Comparison of ENCODE assay signal across 4 cellular contexts in the genomic region with DNA sequence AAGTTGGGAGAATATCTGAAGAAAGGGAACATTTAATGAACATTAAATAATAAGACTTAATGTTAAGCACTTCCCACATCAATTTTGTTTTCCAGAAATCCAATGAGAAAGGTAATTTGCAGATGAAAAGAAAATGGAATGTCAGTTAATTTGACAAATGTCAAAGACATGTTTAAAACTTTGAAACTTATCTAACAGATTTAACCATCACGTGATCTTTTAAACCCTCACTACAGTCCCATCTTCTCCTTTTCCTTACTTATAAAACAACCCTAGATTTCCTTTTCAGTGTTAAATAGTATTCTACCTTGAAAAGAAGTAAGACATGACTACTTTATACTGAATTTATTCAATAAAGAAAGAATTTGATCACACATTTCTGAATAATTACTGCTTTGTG.
TF ChIP-seq lines count a peak whose summit lies in the region.

No MANE protein-coding gene starts in this region.

TF ChIP-seq in HepG2, 621 proteins besides CTCF, POLR2A, EP300 and RAD21:
- TF ChIP-seq RAD51 (IDR thresholded peaks at IDR 0.05; ENCODE audit: borderline replicate concordance), result peak; percentile 59; the same call in 1 of the 2 replicates
- TF ChIP-seq GTF2F1 (IDR thresholded peaks at IDR 0.05; ENCODE audit: low read length), result no peak

TF ChIP-seq in HCT116, 20 proteins besides CTCF, POLR2A, EP300 and RAD21:
- TF ChIP-seq CBX3 (IDR thresholded peaks at IDR 0.05; ENCODE audit: low read depth), result no peak

TF ChIP-seq in GM12878, 131 proteins besides CTCF, POLR2A, EP300 and RAD21:
- TF ChIP-seq NFXL1 (IDR thresholded peaks at IDR 0.05; ENCODE audit: borderline replicate concordance), result no peak
- TF ChIP-seq, protein P1, sequence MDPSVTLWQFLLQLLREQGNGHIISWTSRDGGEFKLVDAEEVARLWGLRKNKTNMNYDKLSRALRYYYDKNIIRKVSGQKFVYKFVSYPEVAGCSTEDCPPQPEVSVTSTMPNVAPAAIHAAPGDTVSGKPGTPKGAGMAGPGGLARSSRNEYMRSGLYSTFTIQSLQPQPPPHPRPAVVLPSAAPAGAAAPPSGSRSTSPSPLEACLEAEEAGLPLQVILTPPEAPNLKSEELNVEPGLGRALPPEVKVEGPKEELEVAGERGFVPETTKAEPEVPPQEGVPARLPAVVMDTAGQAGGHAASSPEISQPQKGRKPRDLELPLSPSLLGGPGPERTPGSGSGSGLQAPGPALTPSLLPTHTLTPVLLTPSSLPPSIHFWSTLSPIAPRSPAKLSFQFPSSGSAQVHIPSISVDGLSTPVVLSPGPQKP (IDR thresholded peaks at IDR 0.05; ENCODE audit: low read depth, low read length), result no peak
- no peak for TF ChIP-seq WRNIP1 (IDR thresholded peaks at IDR 0.05; ENCODE audit: borderline replicate concordance, low read depth, low read length)
- no peak for TF ChIP-seq BACH1 (IDR thresholded peaks at IDR 0.05; ENCODE audit: borderline replicate concordance)
- no peak for TF ChIP-seq CHD1 (IDR thresholded peaks at IDR 0.05; ENCODE audit: low read depth, low read length)
- TF ChIP-seq BMI1 (IDR thresholded peaks at IDR 0.05; ENCODE audit: borderline replicate concordance), result no peak
- no peak for TF ChIP-seq KAT2A (conservative IDR thresholded peaks at IDR 0.05; ENCODE audit: control insufficient read depth, low read depth, low read length)
- no peak for TF ChIP-seq NR2C1 (IDR thresholded peaks at IDR 0.05)
- TF ChIP-seq YBX1 (IDR thresholded peaks at IDR 0.05), result no peak
- no peak for TF ChIP-seq ZNF217 (IDR thresholded peaks at IDR 0.05)
- TF ChIP-seq IKZF2 (IDR thresholded peaks at IDR 0.05), result no peak

TF ChIP-seq in K562, 482 proteins besides CTCF, POLR2A, EP300 and RAD21:
- TF ChIP-seq, protein P2, sequence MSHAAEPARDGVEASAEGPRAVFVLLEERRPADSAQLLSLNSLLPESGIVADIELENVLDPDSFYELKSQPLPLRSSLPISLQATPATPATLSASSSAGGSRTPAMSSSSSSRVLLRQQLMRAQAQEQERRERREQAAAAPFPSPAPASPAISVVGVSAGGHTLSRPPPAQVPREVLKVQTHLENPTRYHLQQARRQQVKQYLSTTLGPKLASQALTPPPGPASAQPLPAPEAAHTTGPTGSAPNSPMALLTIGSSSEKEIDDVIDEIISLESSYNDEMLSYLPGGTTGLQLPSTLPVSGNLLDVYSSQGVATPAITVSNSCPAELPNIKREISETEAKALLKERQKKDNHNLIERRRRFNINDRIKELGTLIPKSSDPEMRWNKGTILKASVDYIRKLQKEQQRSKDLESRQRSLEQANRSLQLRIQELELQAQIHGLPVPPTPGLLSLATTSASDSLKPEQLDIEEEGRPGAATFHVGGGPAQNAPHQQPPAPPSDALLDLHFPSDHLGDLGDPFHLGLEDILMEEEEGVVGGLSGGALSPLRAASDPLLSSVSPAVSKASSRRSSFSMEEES (CRISPR knock-in tag; IDR thresholded peaks at IDR 0.05), result peak; percentile 74
- TF ChIP-seq HNRNPL (IDR thresholded peaks at IDR 0.05; ENCODE audit: low read depth, low read length), result no peak
TF ChIP-seq in K562: peak in this region for 1.
